ENCODE assay signal across 21 cellular contexts in the genomic region with DNA sequence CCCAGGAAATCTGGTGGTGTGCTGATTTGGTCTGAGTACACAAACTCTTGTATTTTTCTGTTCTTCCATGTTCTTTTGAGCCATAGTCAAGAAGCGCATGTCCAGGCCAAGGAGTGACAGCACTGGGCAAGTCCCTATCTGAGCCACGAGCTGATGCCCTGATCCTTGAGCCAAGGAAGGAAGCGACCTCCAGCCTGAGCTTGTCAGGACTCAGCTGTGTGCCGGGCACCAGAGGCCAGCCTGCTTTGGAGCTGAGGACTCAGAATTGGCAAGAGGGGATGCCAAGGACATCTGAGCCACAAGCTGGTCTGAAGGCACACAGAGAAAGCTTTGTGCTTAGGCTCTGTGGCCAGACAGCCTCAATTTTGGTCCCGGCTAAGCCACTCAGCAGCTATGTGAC. TPM values are rescaled to one million over a fixed set of nuclear protein-coding genes. Genes with fewer than 3 reads are reported as not detected.
DNase-seq lines count a peak whose midpoint lies in the region; ATAC-seq and FAIRE-seq lines count a peak whose summit lies in the region.
"Had no signal": no experiment of that assay in that cellular context is flagged by ENCODE, and none has a peak within 500 bp of the region (broad histone marks: within the 10 kb centered on the region; RNA-seq: fewer than 3 reads in every experiment).

No MANE protein-coding gene starts in this region.

- no peak overlapping the region for H3K9ac ChIP-seq in neuronal stem cell (ENCODE audit: low read depth, low read length, poor library complexity)

- H2AFZ ChIP-seq in neuronal stem cell (ENCODE audit: low read length), result no peak overlapping the region

- H3K4me1 ChIP-seq in neuronal stem cell (ENCODE audit: control insufficient read depth in 2 of 2, insufficient read depth in 1 of 2, low read depth in 1 of 2, low read length in 2 of 2), result peaks cover 0 to 10% of the 10 kb centered on the region in 2 donors

- no CpG with 5 or more reads among the region's 5 CpGs for WGBS in neuronal stem cell (ENCODE audit: extremely low coverage in 2 of 2, insufficient read length in 2 of 2, insufficient replicate concordance in 1 of 2), 2 donors

- no peak overlapping the region for H3K4me3 ChIP-seq in neuronal stem cell (ENCODE audit: low read length in 2 of 2)
- H3K4me3 ChIP-seq: A549 had no signal

- POLR2A ChIA-PET in activated naive CD8-positive, alpha-beta T cell treated with anti-CD3 and anti-CD28 coated beads, Interleukin-2, amount 10 ng/mL, durations not matched to agents 7 days and 5 days (lab: Charles Lee), result no interaction called here

- peak overlapping the region; percentile 62 for H3K18ac ChIP-seq in neuronal stem cell (ENCODE audit: low read length)

- FAIRE-seq in urothelium cell line (lab: Jason Lieb, UNC), result peak; percentile 20
- FAIRE-seq: A549, bronchial epithelial cell, frontal cortex had no signal

- no peak overlapping the region for H3K23ac ChIP-seq in neuronal stem cell (ENCODE audit: low read depth, low read length, poor library complexity)

- H2BK120ac ChIP-seq in neuronal stem cell (ENCODE audit: low read depth, low read length), result no peak overlapping the region

- no peak overlapping the region for H4K91ac ChIP-seq in neuronal stem cell (ENCODE audit: low read depth, low read length, poor library complexity)

- H3K79me1 ChIP-seq in neuronal stem cell (ENCODE audit: low read depth, low read length), result no peaks in the 10 kb centered on the region

- no peaks in the 10 kb centered on the region for H3K36me3 ChIP-seq in neuronal stem cell (replicated peaks in 1 of 2; ENCODE audit: control insufficient read depth in 2 of 2, insufficient read depth in 2 of 2, low read length in 2 of 2)

- H3K9me3 ChIP-seq in neuronal stem cell (replicated peaks in 1 of 2; ENCODE audit: control insufficient read depth in 2 of 2, insufficient read depth in 1 of 2, low read depth in 1 of 2, low read length in 2 of 2), result no peaks in the 10 kb centered on the region
- H3K9me3 ChIP-seq: A549 had no signal

- H2BK15ac ChIP-seq in neuronal stem cell (ENCODE audit: low read length), result peak overlapping the region; percentile 23

- H3K4me2 ChIP-seq in neuronal stem cell (ENCODE audit: insufficient read depth, low read length, poor library complexity, severe bottlenecking), result no peak overlapping the region
- H3K4me2 ChIP-seq: A549 had no signal

- H3K9me3 Mint-ChIP-seq in activated naive CD8-positive, alpha-beta T cell treated with anti-CD3 and anti-CD28 coated beads, Interleukin-2, amount 10 ng/mL, durations not matched to agents 7 days and 5 days, result peaks cover 2% of the 10 kb centered on the region
- no peaks in the 10 kb centered on the region for H3K9me3 Mint-ChIP-seq in activated naive CD8-positive, alpha-beta T cell treated with anti-CD3 and anti-CD28 coated beads for 36 hours
- H3K9me3 Mint-ChIP-seq: nephron had no signal

- H3K14ac ChIP-seq in neuronal stem cell (ENCODE audit: low read length), result no peak overlapping the region

- peak; percentile 8 for DNase-seq in activated naive CD8-positive, alpha-beta T cell treated with anti-CD3 and anti-CD28 coated beads, Interleukin-2, amount 10 ng/mL, durations not matched to agents 7 days and 5 days
- no peak for DNase-seq in activated naive CD8-positive, alpha-beta T cell treated with anti-CD3 and anti-CD28 coated beads for 36 hours
- DNase-seq in globus pallidus (ENCODE audit: low spot score), result peak; percentile 75
- DNase-seq in neuronal stem cell (ENCODE audit: low spot score), result no peak
- no peak for DNase-seq in urothelium cell line (ENCODE audit: low spot score)
- DNase-seq in SHP77 (lab: John Stamatoyannopoulos, UW), result no peak
- DNase-seq in NCI-H526 treated with DMSO at 0.1 percent for 48 hours (lab: John Stamatoyannopoulos, UW), result no peak
- DNase-seq: HCEC 1CT; kidney glomerular epithelial cell; mesendoderm; NCI-H1417; NCI-H524; stimulated activated CD4-positive, alpha-beta T cell treated with anti-CD3 and anti-CD28 coated beads, Interleukin-4, amount 100 ng/mL, for 4 hours; stimulated activated naive CD8-positive, alpha-beta T cell treated with anti-CD3 and anti-CD28 coated beads, Interleukin-15, amount 100 ng/mL, for 72 hours; T-helper 9 cell had no signal

- H3K27me3 ChIP-seq in neuronal stem cell (ENCODE audit: control insufficient read depth in 3 of 3, insufficient read depth in 3 of 3, low read depth in 1 of 3, low read length in 3 of 3), result no peaks in the 10 kb centered on the region

- no peak overlapping the region for H3K4me3 Mint-ChIP-seq in activated naive CD8-positive, alpha-beta T cell treated with anti-CD3 and anti-CD28 coated beads, Interleukin-2, amount 10 ng/mL, durations not matched to agents 7 days and 5 days
- H3K4me3 Mint-ChIP-seq in activated naive CD8-positive, alpha-beta T cell treated with anti-CD3 and anti-CD28 coated beads for 36 hours, result no peak overlapping the region
- H3K4me3 Mint-ChIP-seq: nephron; stimulated activated naive CD8-positive, alpha-beta T cell treated with anti-CD3 and anti-CD28 coated beads, Interleukin-15, amount 100 ng/mL, for 72 hours had no signal

- H3K4me1 Mint-ChIP-seq in activated naive CD8-positive, alpha-beta T cell treated with anti-CD3 and anti-CD28 coated beads, Interleukin-2, amount 10 ng/mL, durations not matched to agents 7 days and 5 days, result no peaks in the 10 kb centered on the region
- H3K4me1 Mint-ChIP-seq in activated naive CD8-positive, alpha-beta T cell treated with anti-CD3 and anti-CD28 coated beads for 36 hours, result no peaks in the 10 kb centered on the region
- H3K4me1 Mint-ChIP-seq: stimulated activated naive CD8-positive, alpha-beta T cell treated with anti-CD3 and anti-CD28 coated beads, Interleukin-15, amount 100 ng/mL, for 72 hours had no signal

- H3K36me3 Mint-ChIP-seq in activated naive CD8-positive, alpha-beta T cell treated with anti-CD3 and anti-CD28 coated beads, Interleukin-2, amount 10 ng/mL, durations not matched to agents 7 days and 5 days, result no peaks in the 10 kb centered on the region
- H3K36me3 Mint-ChIP-seq in activated naive CD8-positive, alpha-beta T cell treated with anti-CD3 and anti-CD28 coated beads for 36 hours, result no peaks in the 10 kb centered on the region

- H2BK5ac ChIP-seq in neuronal stem cell (ENCODE audit: low read length), result no peak overlapping the region

- ATAC-seq in activated naive CD8-positive, alpha-beta T cell treated with anti-CD3 and anti-CD28 coated beads, Interleukin-2, amount 10 ng/mL, durations not matched to agents 7 days and 5 days (ENCODE audit: low read depth), result no peak
- ATAC-seq in GM21367 (IDR thresholded peaks at IDR 0.05; ENCODE audit: unreplicated experiment), result no peak
- ATAC-seq: A549; activated CD4-positive, CD25-positive, alpha-beta regulatory T cell treated with anti-CD3 and anti-CD28 coated beads, Interleukin-2, amount 50 U/mL, for 24 hours; stimulated activated naive CD8-positive, alpha-beta T cell treated with anti-CD3 and anti-CD28 coated beads, Interleukin-15, amount 100 ng/mL, for 72 hours had no signal

- H3K4ac ChIP-seq in neuronal stem cell (ENCODE audit: low read length), result no peak overlapping the region

- H3K27ac ChIP-seq in neuronal stem cell (replicated peaks; ENCODE audit: low read length), result no peak overlapping the region
- H3K27ac ChIP-seq: A549 had no signal

- no peak overlapping the region for H3K27ac Mint-ChIP-seq in activated naive CD8-positive, alpha-beta T cell treated with anti-CD3 and anti-CD28 coated beads, Interleukin-2, amount 10 ng/mL, durations not matched to agents 7 days and 5 days
- H3K27ac Mint-ChIP-seq in activated naive CD8-positive, alpha-beta T cell treated with anti-CD3 and anti-CD28 coated beads for 36 hours, result no peak overlapping the region
- H3K27ac Mint-ChIP-seq: nephron had no signal

- peaks cover 18% of the 10 kb centered on the region for H3K27me3 Mint-ChIP-seq in activated naive CD8-positive, alpha-beta T cell treated with anti-CD3 and anti-CD28 coated beads, Interleukin-2, amount 10 ng/mL, durations not matched to agents 7 days and 5 days
- peaks cover 12% of the 10 kb centered on the region for H3K27me3 Mint-ChIP-seq in activated naive CD8-positive, alpha-beta T cell treated with anti-CD3 and anti-CD28 coated beads for 36 hours

- H4K8ac ChIP-seq in neuronal stem cell (ENCODE audit: low read depth, low read length), result no peak overlapping the region

- H2AK5ac ChIP-seq in neuronal stem cell (ENCODE audit: low read depth, low read length), result no peak overlapping the region

- peak overlapping the region; percentile 12 for H2BK12ac ChIP-seq in neuronal stem cell (ENCODE audit: low read length)

RNA-seq across cellular contexts. Expression of gene GALNT16, which starts 52.6 kb away (rescaled TPM):
- not detected for total RNA-seq in activated naive CD8-positive, alpha-beta T cell treated with anti-CD3 and anti-CD28 coated beads, Interleukin-2, amount 10 ng/mL, durations not matched to agents 7 days and 5 days
- total RNA-seq in activated naive CD8-positive, alpha-beta T cell treated with anti-CD3 and anti-CD28 coated beads for 36 hours, result under 1 TPM; 0.50 to 0.56 TPM
- 17.1 TPM for polyA plus RNA-seq in neuronal stem cell (2013, experiment 1 of 2)
- 17.4 TPM for polyA plus RNA-seq in neuronal stem cell (2013, experiment 2 of 2)
- total RNA-seq: bronchial epithelial cell had no signal

Comparison
In these comparisons a context has a peak if more than half of its experiments do, and no peak if none do; other contexts are left out.
1. DNase-seq: peak in activated naive CD8-positive, alpha-beta T cell treated with anti-CD3 and anti-CD28 coated beads, Interleukin-2, amount 10 ng/mL, durations not matched to agents 7 days and 5 days (single experiment) and globus pallidus (single experiment); none in activated naive CD8-positive, alpha-beta T cell treated with anti-CD3 and anti-CD28 coated beads for 36 hours (single experiment), neuronal stem cell (single experiment), urothelium cell line (single experiment), SHP77 (0 of 2) and NCI-H526 treated with DMSO at 0.1 percent for 48 hours (single experiment).